1 cellular context compared by ENCODE assay signal in the genomic region with DNA sequence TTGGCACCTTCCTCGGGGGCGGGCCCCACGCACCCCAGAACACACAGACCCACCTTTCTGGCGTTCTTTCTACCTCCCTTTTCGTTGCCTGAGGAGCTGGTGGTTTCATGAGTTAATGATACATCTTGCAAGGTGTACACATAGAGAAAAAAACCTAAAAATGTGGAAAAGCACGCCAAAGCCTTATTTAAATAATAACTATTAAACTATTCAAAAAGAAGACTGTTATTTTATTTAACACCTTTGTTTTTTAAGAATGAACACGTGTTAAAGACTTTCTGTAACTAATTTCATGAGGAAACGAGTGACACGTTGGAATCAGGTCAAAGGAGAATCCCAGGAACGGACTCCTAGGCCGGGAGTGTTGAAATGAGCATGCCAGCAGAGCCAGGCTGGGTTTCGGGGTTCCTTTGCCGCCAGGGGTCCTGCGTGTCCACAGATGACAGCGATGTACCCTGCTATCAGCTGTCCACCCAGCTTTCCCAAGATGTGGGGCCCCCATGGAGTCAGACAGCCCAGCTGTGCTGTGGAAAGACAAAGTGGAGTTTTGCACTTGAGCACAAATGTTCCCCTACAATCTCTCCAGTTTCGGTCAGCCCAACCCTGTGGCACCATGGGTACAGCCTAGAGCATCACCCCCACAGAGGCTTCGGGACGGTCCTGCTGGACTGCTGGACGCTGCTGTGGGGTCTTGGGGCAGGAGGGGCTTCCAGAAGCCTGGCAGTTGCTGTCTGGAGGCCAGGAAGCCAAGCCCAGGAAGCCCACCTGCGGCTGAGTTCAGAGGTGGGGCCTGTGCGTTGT.
TF ChIP-seq lines count a peak whose summit lies in the region.

No MANE protein-coding gene starts in this region.

TF ChIP-seq in HepG2, 621 proteins besides CTCF, POLR2A, EP300 and RAD21 (continued from another document and continues in another):
- TF ChIP-seq ZNF142 (CRISPR knock-in tag; IDR thresholded peaks at IDR 0.05) (no peak), ZNF670 (CRISPR knock-in tag; IDR thresholded peaks at IDR 0.05; ENCODE audit: borderline replicate concordance) (no peak), TAF1 (CRISPR knock-in tag; IDR thresholded peaks at IDR 0.05) (no peak), FOXO1 (CRISPR knock-in tag; IDR thresholded peaks at IDR 0.05) (no peak), NFYC (CRISPR knock-in tag; IDR thresholded peaks at IDR 0.05) (no peak), ZNF160 (CRISPR knock-in tag; IDR thresholded peaks at IDR 0.05) (no peak), ZFP37 (CRISPR knock-in tag; IDR thresholded peaks at IDR 0.05; ENCODE audit: borderline replicate concordance) (no peak), ZNF619 (CRISPR knock-in tag; IDR thresholded peaks at IDR 0.05) (no peak; the same call in 1 of the 2 replicates), SAP130 (CRISPR knock-in tag; IDR thresholded peaks at IDR 0.05; ENCODE audit: low read depth) (peak; percentile 18; the same call in 1 of the 2 replicates), MYNN (CRISPR knock-in tag; IDR thresholded peaks at IDR 0.05; ENCODE audit: low read depth) (no peak), GATA4 (IDR thresholded peaks at IDR 0.05; ENCODE audit: borderline replicate concordance, low read depth) (peak; percentile 24; the same call in 1 of the 2 replicates), KDM5B (CRISPR knock-in tag; IDR thresholded peaks at IDR 0.05; ENCODE audit: borderline replicate concordance) (no peak), ZBTB21 (CRISPR knock-in tag; IDR thresholded peaks at IDR 0.05) (no peak), TOPORS (CRISPR knock-in tag; IDR thresholded peaks at IDR 0.05) (peak; percentile 61; the same call in 1 of the 2 replicates), ZHX2 (IDR thresholded peaks at IDR 0.05; ENCODE audit: low read depth) (no peak), ZHX2 (CRISPR knock-in tag; IDR thresholded peaks at IDR 0.05; ENCODE audit: borderline replicate concordance) (no peak), ZNF83 (CRISPR knock-in tag; IDR thresholded peaks at IDR 0.05; ENCODE audit: borderline replicate concordance) (no peak), ZNF747 (CRISPR knock-in tag; IDR thresholded peaks at IDR 0.05; ENCODE audit: borderline replicate concordance) (peak; percentile 90), POLR2G (IDR thresholded peaks at IDR 0.05; ENCODE audit: low read depth, low read length) (peak; percentile 93), HIVEP1 (CRISPR knock-in tag; IDR thresholded peaks at IDR 0.05) (0 out of 2 replicates have a peak, but pooled peaks have one; percentile 12), ZXDC (CRISPR knock-in tag; IDR thresholded peaks at IDR 0.05) (peak; percentile 39; the same call in 1 of the 2 replicates), FOXM1 (CRISPR knock-in tag; IDR thresholded peaks at IDR 0.05) (peak; percentile 57; the same call in 1 of the 2 replicates), TCF7L2 (IDR thresholded peaks at IDR 0.05; ENCODE audit: low read depth, low read length) (no peak), SP140L (CRISPR knock-in tag; IDR thresholded peaks at IDR 0.05; ENCODE audit: borderline replicate concordance) (no peak), MLXIP (CRISPR knock-in tag; IDR thresholded peaks at IDR 0.05; ENCODE audit: borderline replicate concordance) (no peak), RNF2 (conservative IDR thresholded peaks at IDR 0.05; ENCODE audit: low read depth) (no peak), ZNF792 (CRISPR knock-in tag; IDR thresholded peaks at IDR 0.05) (no peak), TGIF2 (CRISPR knock-in tag; IDR thresholded peaks at IDR 0.05) (0 out of 2 replicates have a peak, but pooled peaks have one; percentile 15), ZNF776 (CRISPR knock-in tag; IDR thresholded peaks at IDR 0.05) (no peak)
- TF ChIP-seq, protein P1, sequence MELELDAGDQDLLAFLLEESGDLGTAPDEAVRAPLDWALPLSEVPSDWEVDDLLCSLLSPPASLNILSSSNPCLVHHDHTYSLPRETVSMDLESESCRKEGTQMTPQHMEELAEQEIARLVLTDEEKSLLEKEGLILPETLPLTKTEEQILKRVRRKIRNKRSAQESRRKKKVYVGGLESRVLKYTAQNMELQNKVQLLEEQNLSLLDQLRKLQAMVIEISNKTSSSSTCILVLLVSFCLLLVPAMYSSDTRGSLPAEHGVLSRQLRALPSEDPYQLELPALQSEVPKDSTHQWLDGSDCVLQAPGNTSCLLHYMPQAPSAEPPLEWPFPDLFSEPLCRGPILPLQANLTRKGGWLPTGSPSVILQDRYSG (CRISPR knock-in tag; IDR thresholded peaks at IDR 0.05) = no peak
- TF ChIP-seq, protein P2, sequence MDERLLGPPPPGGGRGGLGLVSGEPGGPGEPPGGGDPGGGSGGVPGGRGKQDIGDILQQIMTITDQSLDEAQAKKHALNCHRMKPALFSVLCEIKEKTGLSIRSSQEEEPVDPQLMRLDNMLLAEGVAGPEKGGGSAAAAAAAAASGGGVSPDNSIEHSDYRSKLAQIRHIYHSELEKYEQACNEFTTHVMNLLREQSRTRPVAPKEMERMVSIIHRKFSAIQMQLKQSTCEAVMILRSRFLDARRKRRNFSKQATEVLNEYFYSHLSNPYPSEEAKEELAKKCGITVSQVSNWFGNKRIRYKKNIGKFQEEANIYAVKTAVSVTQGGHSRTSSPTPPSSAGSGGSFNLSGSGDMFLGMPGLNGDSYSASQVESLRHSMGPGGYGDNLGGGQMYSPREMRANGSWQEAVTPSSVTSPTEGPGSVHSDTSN (CRISPR knock-in tag; IDR thresholded peaks at IDR 0.05) = no peak
- TF ChIP-seq, protein P3, sequence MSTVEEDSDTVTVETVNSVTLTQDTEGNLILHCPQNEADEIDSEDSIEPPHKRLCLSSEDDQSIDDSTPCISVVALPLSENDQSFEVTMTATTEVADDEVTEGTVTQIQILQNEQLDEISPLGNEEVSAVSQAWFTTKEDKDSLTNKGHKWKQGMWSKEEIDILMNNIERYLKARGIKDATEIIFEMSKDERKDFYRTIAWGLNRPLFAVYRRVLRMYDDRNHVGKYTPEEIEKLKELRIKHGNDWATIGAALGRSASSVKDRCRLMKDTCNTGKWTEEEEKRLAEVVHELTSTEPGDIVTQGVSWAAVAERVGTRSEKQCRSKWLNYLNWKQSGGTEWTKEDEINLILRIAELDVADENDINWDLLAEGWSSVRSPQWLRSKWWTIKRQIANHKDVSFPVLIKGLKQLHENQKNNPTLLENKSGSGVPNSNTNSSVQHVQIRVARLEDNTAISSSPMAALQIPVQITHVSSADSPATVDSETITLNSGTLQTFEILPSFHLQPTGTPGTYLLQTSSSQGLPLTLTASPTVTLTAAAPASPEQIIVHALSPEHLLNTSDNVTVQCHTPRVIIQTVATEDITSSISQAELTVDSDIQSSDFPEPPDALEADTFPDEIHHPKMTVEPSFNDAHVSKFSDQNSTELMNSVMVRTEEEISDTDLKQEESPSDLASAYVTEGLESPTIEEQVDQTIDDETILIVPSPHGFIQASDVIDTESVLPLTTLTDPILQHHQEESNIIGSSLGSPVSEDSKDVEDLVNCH (CRISPR knock-in tag; IDR thresholded peaks at IDR 0.05) = no peak
